33 cellular contexts compared by ENCODE assay signal in genomic region chr20:7937328-7937727, GRCh38. TPM values are rescaled to one million over a fixed set of nuclear protein-coding genes. Genes with fewer than 3 reads are reported as not detected.
"Had no signal": no experiment of that assay in that cellular context is flagged by ENCODE, and none has a peak within 500 bp of the region (broad histone marks: within the 10 kb centered on the region; RNA-seq: fewer than 3 reads in every experiment).

No MANE protein-coding gene starts in this region.

- H3K27ac ChIP-seq: SJCRH30, SK-N-MC had no signal

- H3K36me3 ChIP-seq: SJCRH30 had no signal

- H3K4me1 ChIP-seq: SJCRH30 had no signal

- H3K27me3 ChIP-seq: SJCRH30 had no signal

- H3K4me3 ChIP-seq: SJCRH30, SK-N-MC had no signal

- DNase-seq: activated CD4-positive, alpha-beta T cell treated with anti-CD3 and anti-CD28 coated beads for 36 hours; activated CD4-positive, alpha-beta T cell treated with anti-CD3 and anti-CD28 coated beads, Interleukin-2, amount 10 ng/mL, durations not matched to agents 7 days and 5 days; activated CD4-positive, alpha-beta T cell treated with anti-CD3 and anti-CD28 coated beads, Interleukin-2, amount 50 U/mL, for 48 hours; activated CD8-positive, alpha-beta T cell treated with anti-CD3 and anti-CD28 coated beads, Interleukin-2, amount 10 ng/mL, durations not matched to agents 7 days and 5 days; activated gamma-delta T cell treated with Interleukin-2 at 50 U/mL for 16 hours; activated naive CD4-positive, alpha-beta T cell treated with anti-CD3 and anti-CD28 coated beads for 36 hours; activated naive CD8-positive, alpha-beta T cell treated with anti-CD3 and anti-CD28 coated beads, Interleukin-2, amount 50 U/mL, for 24 hours; activated T-cell treated with anti-CD3 and anti-CD28 coated beads, Interleukin-2, amount 50 U/mL, for 24 hours; anterior cingulate cortex; caudate nucleus; cerebellar nuclear complex; Kasumi-1; KG1; NCI-H1092 treated with DMSO at 0.1 percent for 48 hours; NCI-H1417; NCI-H146; NCI-H187; NCI-H2029 treated with DMSO at 0.1 percent for 48 hours; NCI-H2171 treated with DMSO at 0.1 percent for 48 hours; NCI-H2227 treated with DMSO at 0.1 percent for 48 hours; NCI-H446; NCI-H510A treated with DMSO at 0.1 percent for 48 hours; NCI-H526 treated with DMSO at 0.1 percent for 48 hours; Right ventricle myocardium superior; SJCRH30; SW 1271 had no signal

- H3K9me3 ChIP-seq: SJCRH30 had no signal

- ATAC-seq: activated CD4-positive, alpha-beta T cell treated with anti-CD3 and anti-CD28 coated beads for 36 hours; activated CD4-positive, CD25-positive, alpha-beta regulatory T cell treated with anti-CD3 and anti-CD28 coated beads, Interleukin-2, amount 50 U/mL, for 24 hours; activated CD8-positive, alpha-beta T cell treated with anti-CD3 and anti-CD28 coated beads, Interleukin-2, amount 10 ng/mL, durations not matched to agents 7 days and 5 days; activated naive CD8-positive, alpha-beta T cell treated with anti-CD3 and anti-CD28 coated beads, Interleukin-2, amount 50 U/mL, for 24 hours; WTC11 had no signal

- FAIRE-seq: bronchial epithelial cell, TTC549 had no signal

RNA-seq across cellular contexts. Expression of gene HAO1, which starts 2.9 kb away (rescaled TPM):
- total RNA-seq: activated CD4-positive, alpha-beta T cell treated with anti-CD3 and anti-CD28 coated beads for 36 hours; activated CD4-positive, alpha-beta T cell treated with anti-CD3 and anti-CD28 coated beads, Interleukin-2, amount 10 ng/mL, durations not matched to agents 7 days and 5 days; activated CD8-positive, alpha-beta T cell treated with anti-CD3 and anti-CD28 coated beads, Interleukin-2, amount 10 ng/mL, durations not matched to agents 7 days and 5 days; activated naive CD4-positive, alpha-beta T cell treated with anti-CD3 and anti-CD28 coated beads for 36 hours; activated T-helper 1 cell treated with anti-CD3 and anti-CD28 coated beads, Interleukin-12 subunit alpha, Interleukin-12 subunit beta, Interleukin-2, Interleukin-4 antibody, amounts not matched to agents 30 ng/mL and 10 ng/mL and 1 ng/mL, durations not matched to agents 14 hours and 24 hours and 36 hours; bronchial epithelial cell; Right ventricle myocardium superior; SJCRH30; T-helper 1 cell treated with Interleukin-12 subunit alpha and Interleukin-12 subunit beta and Interleukin-4 antibody, amounts not matched to agents 30 ng/mL and 1 ng/mL, for 36 hours; WTC11 had no signal
